Comparison of ENCODE assay signal across 37 cellular contexts in the genomic region with DNA sequence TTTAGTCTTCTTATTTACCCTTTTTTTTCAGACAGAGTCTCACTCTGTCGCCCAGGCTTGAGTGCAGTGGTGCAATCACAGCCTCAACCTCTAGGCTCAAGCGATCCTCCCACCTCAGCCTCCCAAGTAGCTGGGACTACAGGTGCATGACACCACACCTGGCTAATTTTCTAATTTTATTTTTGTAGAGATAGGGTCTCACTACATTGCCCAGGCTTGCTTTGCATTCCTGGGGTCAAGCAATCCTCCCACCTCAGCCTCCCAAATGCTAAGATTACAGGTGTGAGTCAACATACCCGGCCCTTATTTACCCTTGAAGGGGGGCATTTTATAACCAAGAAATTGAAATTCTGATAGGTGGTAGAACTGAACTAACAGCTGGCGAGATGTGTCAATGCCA.
"Had no signal": no experiment of that assay in that cellular context is flagged by ENCODE, and none has a peak within 500 bp of the region (broad histone marks: within the 10 kb centered on the region; RNA-seq: fewer than 3 reads in every experiment).

No MANE protein-coding gene starts in this region.

- H3K4me3 ChIP-seq: adrenal gland, body of pancreas, breast epithelium had no signal

- H3K27me3 ChIP-seq: adrenal gland, body of pancreas, brain microvascular endothelial cell, breast epithelium had no signal

- H3K9me3 ChIP-seq: adrenal gland, body of pancreas, breast epithelium had no signal

- H3K36me3 ChIP-seq: adrenal gland, brain microvascular endothelial cell, breast epithelium had no signal

- H3K4me3 Mint-ChIP-seq: activated CD4-positive, alpha-beta T cell treated with anti-CD3 and anti-CD28 coated beads for 36 hours; activated CD4-positive, alpha-beta T cell treated with anti-CD3 and anti-CD28 coated beads, Interleukin-2, amount 10 ng/mL, durations not matched to agents 7 days and 5 days; activated CD8-positive, alpha-beta T cell treated with anti-CD3 and anti-CD28 coated beads for 36 hours; activated naive CD4-positive, alpha-beta T cell treated with anti-CD3 and anti-CD28 coated beads for 36 hours; activated naive CD8-positive, alpha-beta T cell treated with anti-CD3 and anti-CD28 coated beads for 36 hours; activated T-cell treated with anti-CD3 and anti-CD28 coated beads, Interleukin-2, amount 50 U/mL, for 4 hours; activated T-cell treated with anti-CD3 and anti-CD28 coated beads, Interleukin-2, amount 50 U/mL, for 72 hours; activated T-helper 1 cell treated with anti-CD3 and anti-CD28 coated beads, Interleukin-12 subunit alpha, Interleukin-12 subunit beta, Interleukin-2, Interleukin-4 antibody, amounts not matched to agents 30 ng/mL and 10 ng/mL and 1 ng/mL, durations not matched to agents 14 hours and 24 hours and 36 hours; activated T-helper 17 cell treated with anti-CD3 and anti-CD28 coated beads, Interleukin-2, amount 50 U/mL, for 72 hours; T-helper 1 cell treated with Interleukin-12 subunit alpha and Interleukin-12 subunit beta and Interleukin-4 antibody, amounts not matched to agents 30 μg/mL and 1 μg/mL, for 36 hours; T-helper 2 cell treated with Interferon-gamma antibody and Interleukin-4, amounts not matched to agents 5 μg/mL and 100 μg/mL, for 36 hours had no signal

- H3K4me1 Mint-ChIP-seq: activated CD4-positive, alpha-beta T cell treated with anti-CD3 and anti-CD28 coated beads for 36 hours; activated T-helper 17 cell treated with anti-CD3 and anti-CD28 coated beads, Interleukin-2, amount 50 U/mL, for 72 hours had no signal

- ATAC-seq: activated CD4-positive, alpha-beta T cell treated with anti-CD3 and anti-CD28 coated beads for 36 hours; activated CD4-positive, CD25-positive, alpha-beta regulatory T cell treated with anti-CD3 and anti-CD28 coated beads, Interleukin-2, amount 50 U/mL, for 24 hours; activated CD8-positive, alpha-beta T cell treated with anti-CD3 and anti-CD28 coated beads for 36 hours; activated naive CD4-positive, alpha-beta T cell treated with anti-CD3 and anti-CD28 coated beads, Interleukin-2, amount 50 U/mL, for 72 hours; activated T-cell treated with anti-CD3 and anti-CD28 coated beads, Interleukin-2, amount 50 U/mL, for 4 hours; activated T-cell treated with anti-CD3 and anti-CD28 coated beads, Interleukin-2, amount 50 U/mL, for 72 hours; activated T-helper 17 cell treated with anti-CD3 and anti-CD28 coated beads, Interleukin-2, amount 50 U/mL, for 72 hours; body of pancreas had no signal

- FAIRE-seq: astrocyte, TTC549 had no signal

- H3K36me3 Mint-ChIP-seq: activated naive CD4-positive, alpha-beta T cell treated with anti-CD3 and anti-CD28 coated beads, Interleukin-2, amount 50 U/mL, for 72 hours; activated naive CD8-positive, alpha-beta T cell treated with anti-CD3 and anti-CD28 coated beads for 36 hours had no signal

- DNase-seq: activated CD4-positive, alpha-beta T cell treated with anti-CD3 and anti-CD28 coated beads for 1 hour; activated CD4-positive, alpha-beta T cell treated with anti-CD3 and anti-CD28 coated beads for 36 hours; activated CD4-positive, alpha-beta T cell treated with anti-CD3 and anti-CD28 coated beads for 48 hours; activated CD4-positive, alpha-beta T cell treated with anti-CD3 and anti-CD28 coated beads, Interleukin-2, amount 10 ng/mL, durations not matched to agents 7 days and 5 days; activated CD4-positive, alpha-beta T cell treated with anti-CD3 and anti-CD28 coated beads, Interleukin-2, amount 50 U/mL, for 48 hours; activated CD4-positive, CD25-positive, alpha-beta regulatory T cell; activated CD8-positive, alpha-beta memory T cell treated with anti-CD3 and anti-CD28 coated beads, Interleukin-2, amount 50 U/mL, for 4 hours; activated CD8-positive, alpha-beta T cell treated with anti-CD3 and anti-CD28 coated beads for 36 hours; activated effector memory CD4-positive, alpha-beta T cell treated with anti-CD3 and anti-CD28 coated beads, Interleukin-2, amount 50 U/mL, for 16 hours; activated gamma-delta T cell treated with Interleukin-2 at 50 U/mL for 16 hours; activated naive CD4-positive, alpha-beta T cell; activated naive CD4-positive, alpha-beta T cell treated with anti-CD3 and anti-CD28 coated beads for 36 hours; activated naive CD4-positive, alpha-beta T cell treated with anti-CD3 and anti-CD28 coated beads, Interleukin-2, amount 50 U/mL, for 16 hours; activated naive CD8-positive, alpha-beta T cell treated with anti-CD3 and anti-CD28 coated beads for 36 hours; activated T-cell treated with anti-CD3 and anti-CD28 coated beads for 4 hours; activated T-cell treated with anti-CD3 and anti-CD28 coated beads, Interleukin-2, amount 50 U/mL, for 1 hour; activated T-cell treated with anti-CD3 and anti-CD28 coated beads, Interleukin-2, amount 50 U/mL, for 4 hours; activated T-cell treated with anti-CD3 and anti-CD28 coated beads, Interleukin-2, amount 50 U/mL, for 72 hours; adrenal gland; amniotic stem cell; aorta; body of pancreas; brain microvascular endothelial cell; central memory CD4-positive, alpha-beta T cell; T-helper 1 cell; T-helper 2 cell; T-helper 9 cell had no signal

- H3K27ac ChIP-seq: adrenal gland, body of pancreas, brain microvascular endothelial cell, breast epithelium, VCaP had no signal

- H3K27ac Mint-ChIP-seq: activated CD4-positive, alpha-beta T cell treated with anti-CD3 and anti-CD28 coated beads for 36 hours; activated CD4-positive, alpha-beta T cell treated with anti-CD3 and anti-CD28 coated beads, Interleukin-2, amount 10 ng/mL, durations not matched to agents 7 days and 5 days; activated CD8-positive, alpha-beta T cell treated with anti-CD3 and anti-CD28 coated beads for 36 hours; activated naive CD4-positive, alpha-beta T cell treated with anti-CD3 and anti-CD28 coated beads for 36 hours; activated naive CD4-positive, alpha-beta T cell treated with anti-CD3 and anti-CD28 coated beads, Interleukin-2, amount 50 U/mL, for 72 hours; activated naive CD8-positive, alpha-beta T cell treated with anti-CD3 and anti-CD28 coated beads for 36 hours; activated T-cell treated with anti-CD3 and anti-CD28 coated beads, Interleukin-2, amount 50 U/mL, for 72 hours; activated T-helper 1 cell treated with anti-CD3 and anti-CD28 coated beads, Interleukin-12 subunit alpha, Interleukin-12 subunit beta, Interleukin-2, Interleukin-4 antibody, amounts not matched to agents 30 ng/mL and 10 ng/mL and 1 ng/mL, durations not matched to agents 14 hours and 24 hours and 36 hours; activated T-helper 17 cell treated with anti-CD3 and anti-CD28 coated beads, Interleukin-2, amount 50 U/mL, for 72 hours; T-helper 1 cell treated with Interleukin-12 subunit alpha and Interleukin-12 subunit beta and Interleukin-4 antibody, amounts not matched to agents 30 μg/mL and 1 μg/mL, for 36 hours; T-helper 2 cell treated with Interferon-gamma antibody and Interleukin-4, amounts not matched to agents 5 μg/mL and 100 μg/mL, for 36 hours had no signal

- H3K9me3 Mint-ChIP-seq: activated CD4-positive, alpha-beta T cell treated with anti-CD3 and anti-CD28 coated beads, Interleukin-2, amount 10 ng/mL, durations not matched to agents 7 days and 5 days; activated CD8-positive, alpha-beta T cell treated with anti-CD3 and anti-CD28 coated beads for 36 hours; activated naive CD4-positive, alpha-beta T cell treated with anti-CD3 and anti-CD28 coated beads for 36 hours; activated naive CD4-positive, alpha-beta T cell treated with anti-CD3 and anti-CD28 coated beads, Interleukin-2, amount 50 U/mL, for 72 hours; activated naive CD8-positive, alpha-beta T cell treated with anti-CD3 and anti-CD28 coated beads for 36 hours; activated T-cell treated with anti-CD3 and anti-CD28 coated beads, Interleukin-2, amount 50 U/mL, for 4 hours; activated T-cell treated with anti-CD3 and anti-CD28 coated beads, Interleukin-2, amount 50 U/mL, for 72 hours; activated T-helper 1 cell treated with anti-CD3 and anti-CD28 coated beads, Interleukin-12 subunit alpha, Interleukin-12 subunit beta, Interleukin-2, Interleukin-4 antibody, amounts not matched to agents 30 ng/mL and 10 ng/mL and 1 ng/mL, durations not matched to agents 14 hours and 24 hours and 36 hours; activated T-helper 17 cell treated with anti-CD3 and anti-CD28 coated beads, Interleukin-2, amount 50 U/mL, for 72 hours; T-helper 1 cell treated with Interleukin-12 subunit alpha and Interleukin-12 subunit beta and Interleukin-4 antibody, amounts not matched to agents 30 μg/mL and 1 μg/mL, for 36 hours; T-helper 2 cell treated with Interferon-gamma antibody and Interleukin-4, amounts not matched to agents 5 μg/mL and 100 μg/mL, for 36 hours had no signal

- H3K27me3 Mint-ChIP-seq: activated CD4-positive, alpha-beta T cell treated with anti-CD3 and anti-CD28 coated beads for 36 hours; activated CD4-positive, alpha-beta T cell treated with anti-CD3 and anti-CD28 coated beads, Interleukin-2, amount 10 ng/mL, durations not matched to agents 7 days and 5 days; activated CD8-positive, alpha-beta T cell treated with anti-CD3 and anti-CD28 coated beads for 36 hours; activated naive CD8-positive, alpha-beta T cell treated with anti-CD3 and anti-CD28 coated beads for 36 hours; activated T-helper 17 cell treated with anti-CD3 and anti-CD28 coated beads, Interleukin-2, amount 50 U/mL, for 72 hours had no signal

- H3K4me1 ChIP-seq: adrenal gland, body of pancreas, breast epithelium had no signal
